1 cellular context compared by ENCODE assay signal in the genomic region with DNA sequence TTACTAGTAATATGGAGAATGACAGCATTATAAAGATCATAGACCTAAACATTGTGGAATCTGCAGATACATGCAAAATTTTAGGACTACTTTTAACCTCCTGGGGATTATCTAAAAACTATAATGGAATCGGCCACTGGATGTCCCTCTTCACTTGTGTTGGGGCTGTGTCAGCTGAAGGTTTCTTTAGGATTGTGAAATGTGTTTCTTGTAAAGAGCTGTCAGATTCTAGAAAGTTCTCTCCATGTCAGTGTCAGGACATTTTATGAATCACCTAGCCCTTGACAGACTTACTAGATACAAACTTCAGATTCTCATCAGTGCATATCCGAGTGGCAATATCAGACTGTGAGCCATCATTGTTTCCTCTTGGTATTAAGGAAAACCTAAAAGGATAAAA.
TF ChIP-seq lines count a peak whose summit lies in the region.

No MANE protein-coding gene starts in this region.

TF ChIP-seq in GM23338, 12 proteins besides CTCF, POLR2A, EP300 and RAD21 (continued from another document):
- TF ChIP-seq ZNF462 (CRISPR knock-in tag; IDR thresholded peaks at IDR 0.05) (no peak), ZNF114 (CRISPR knock-in tag; IDR thresholded peaks at IDR 0.05) (no peak), NANOG (IDR thresholded peaks at IDR 0.05; ENCODE audit: borderline replicate concordance) (no peak), CREB1 (CRISPR knock-in tag; IDR thresholded peaks at IDR 0.05; ENCODE audit: low read depth) (no peak), ZNF331 (CRISPR knock-in tag; IDR thresholded peaks at IDR 0.05; ENCODE audit: low read depth) (no peak), JUNB (IDR thresholded peaks at IDR 0.05; ENCODE audit: unreplicated experiment) (no peak), EZH2phosphoT487 (IDR thresholded peaks at IDR 0.05; ENCODE audit: unreplicated experiment) (no peak), POLR2AphosphoS5 (IDR thresholded peaks at IDR 0.05; ENCODE audit: low read depth) (no peak), EZH2 (IDR thresholded peaks at IDR 0.05; ENCODE audit: low read depth, unreplicated experiment) (no peak)
